ENCODE assay signal across 13 cellular contexts in the genomic region with DNA sequence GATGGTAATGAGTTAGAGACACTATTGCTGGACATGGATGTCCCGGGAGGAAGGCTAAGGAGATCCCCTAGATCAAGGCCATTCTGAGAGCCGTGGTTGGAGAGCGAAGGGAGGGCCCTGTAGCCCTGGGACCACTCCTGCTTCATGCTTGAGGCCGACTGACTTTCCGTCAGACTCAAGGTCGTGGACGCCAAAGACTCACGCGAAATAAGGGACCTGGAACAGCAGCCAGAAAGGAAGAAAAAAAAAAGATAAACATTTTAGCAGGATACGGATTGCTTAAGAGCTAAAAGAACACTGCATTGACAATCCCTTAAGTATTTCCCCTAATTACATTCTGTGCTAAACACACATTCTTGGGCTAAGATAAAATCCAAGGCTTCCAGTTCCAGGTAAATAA.
"Had no signal": no experiment of that assay in that cellular context is flagged by ENCODE, and none has a peak within 500 bp of the region (broad histone marks: within the 10 kb centered on the region; RNA-seq: fewer than 3 reads in every experiment).

No MANE protein-coding gene starts in this region.

- H3K27me3 ChIP-seq: tibial artery had no signal

- ATAC-seq: activated CD8-positive, alpha-beta T cell treated with anti-CD3 and anti-CD28 coated beads, Interleukin-2, amount 10 ng/mL, durations not matched to agents 7 days and 5 days had no signal

- H3K4me3 ChIP-seq: tibial artery had no signal

- H3K9me3 ChIP-seq: tibial artery had no signal

- DNase-seq: activated B cell treated with CpG ODN at 0.5 μM for 24 hours; activated CD4-positive, alpha-beta T cell treated with anti-CD3 and anti-CD28 coated beads, Interleukin-2, amount 10 ng/mL, durations not matched to agents 24 days and 14 days; activated CD8-positive, alpha-beta memory T cell treated with anti-CD3 and anti-CD28 coated beads, Interleukin-2, amount 50 U/mL, for 48 hours; activated CD8-positive, alpha-beta T cell treated with anti-CD3 and anti-CD28 coated beads, Interleukin-2, amount 10 ng/mL, durations not matched to agents 7 days and 5 days; activated gamma-delta T cell treated with Interleukin-2 at 50 U/mL for 16 hours; activated naive CD8-positive, alpha-beta T cell treated with anti-CD3 and anti-CD28 coated beads for 36 hours; activated T-cell treated with anti-CD3 and anti-CD28 coated beads, Interleukin-2, amount 50 U/mL, for 72 hours; erythroblast; immature natural killer cell; nephron progenitor cell; stimulated activated CD4-positive, alpha-beta T cell treated with anti-CD3 and anti-CD28 coated beads, Interleukin-12 subunit alpha, Interleukin-12 subunit beta, amount 100 ng/mL, for 4 hours; stimulated activated CD4-positive, alpha-beta T cell treated with anti-CD3 and anti-CD28 coated beads, Interleukin-2, amount 100 ng/mL, for 24 hours; tibial artery had no signal
